ENCODE assay signal across 1 cellular context in the genomic region with DNA sequence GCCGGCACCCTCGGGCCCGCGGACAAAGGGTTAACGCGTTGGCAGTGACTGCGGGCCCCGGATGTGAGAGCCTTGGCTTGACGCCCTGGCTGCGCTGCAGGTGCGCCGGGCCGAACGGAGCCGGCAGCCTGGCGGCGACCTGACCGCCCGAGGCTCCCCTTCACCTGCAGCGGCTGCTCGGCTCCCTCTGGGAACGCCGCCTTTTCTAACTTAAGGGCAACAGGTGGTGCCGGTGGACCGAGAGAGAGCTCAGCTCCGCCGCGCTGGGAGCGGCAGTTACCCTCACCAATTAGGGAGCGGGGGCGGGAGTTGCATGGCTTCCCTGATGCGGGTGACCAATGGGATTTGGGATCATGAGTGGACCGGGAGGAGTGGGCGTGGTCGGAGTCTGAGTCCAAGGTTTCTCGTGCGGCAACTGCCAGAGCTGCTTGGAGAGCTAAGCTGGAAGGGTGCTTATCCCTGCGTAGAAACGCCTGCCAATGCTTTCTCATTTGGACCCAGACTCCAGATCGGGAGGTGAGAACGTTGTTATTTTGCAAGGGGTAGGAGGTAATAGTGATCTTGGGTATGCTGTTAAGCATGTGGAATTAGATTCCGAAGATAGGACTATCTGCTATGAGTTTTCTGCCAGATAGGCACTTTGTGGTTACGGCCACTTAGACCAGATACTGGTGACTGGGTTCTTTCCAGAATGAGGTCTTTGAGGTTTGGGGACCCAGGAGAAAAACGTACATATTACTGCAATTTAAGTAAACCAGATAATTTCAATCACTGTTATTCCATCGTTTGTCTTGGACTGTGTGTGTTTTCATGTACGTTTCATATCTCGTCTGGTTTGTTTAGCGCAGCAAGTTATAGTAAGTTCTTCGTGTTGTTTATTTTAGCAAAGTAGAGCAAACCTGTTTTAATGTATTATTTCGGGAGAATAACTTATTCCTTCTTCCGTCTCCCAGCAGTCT.
A peak's percentile ranks its signal among the peaks of the same experiment; 100 is the strongest.
TF ChIP-seq lines count a peak whose summit lies in the region.

TSS of gene ARL4A (plus strand) at position 421 of the 959 bp plus-strand sequence. CDS start 622 bp downstream, outside the sequence.

TF ChIP-seq in HepG2, 621 proteins besides CTCF, POLR2A, EP300 and RAD21 (continued from another document and continues in another):
- TF ChIP-seq ELK4 (CRISPR knock-in tag; IDR thresholded peaks at IDR 0.05; ENCODE audit: borderline replicate concordance) (no peak), ZNF564 (CRISPR knock-in tag; IDR thresholded peaks at IDR 0.05) (no peak), ZNF142 (CRISPR knock-in tag; IDR thresholded peaks at IDR 0.05) (no peak; the same call in 1 of the 2 replicates), ZSCAN21 (CRISPR knock-in tag; IDR thresholded peaks at IDR 0.05; ENCODE audit: borderline replicate concordance) (peak; percentile 81), HNRNPL (IDR thresholded peaks at IDR 0.05; ENCODE audit: low read depth, low read length) (no peak; the same call in 1 of the 2 replicates), STAG1 (CRISPR knock-in tag; IDR thresholded peaks at IDR 0.05) (peak; percentile 88), ZNF292 (CRISPR knock-in tag; IDR thresholded peaks at IDR 0.05; ENCODE audit: borderline replicate concordance, low read depth) (no peak), POGK (CRISPR knock-in tag; conservative IDR thresholded peaks at IDR 0.05) (peak; percentile 71), EEA1 (CRISPR knock-in tag; IDR thresholded peaks at IDR 0.05; ENCODE audit: borderline replicate concordance) (no peak), SIN3A (IDR thresholded peaks at IDR 0.05; ENCODE audit: borderline replicate concordance, low read depth, low read length) (peak; percentile 94), ZNF331 (CRISPR knock-in tag; IDR thresholded peaks at IDR 0.05) (0 out of 2 replicates have a peak, but pooled peaks have one; percentile 16), TBP (CRISPR knock-in tag; IDR thresholded peaks at IDR 0.05) (no peak), SAFB2 (CRISPR knock-in tag; IDR thresholded peaks at IDR 0.05; ENCODE audit: borderline replicate concordance, low read depth) (no peak), LBX2 (CRISPR knock-in tag; IDR thresholded peaks at IDR 0.05; ENCODE audit: borderline replicate concordance) (no peak), TAF15 (IDR thresholded peaks at IDR 0.05; ENCODE audit: low read depth, low read length, poor library complexity, severe bottlenecking) (no peak), ZBTB38 (CRISPR knock-in tag; IDR thresholded peaks at IDR 0.05) (no peak), TIGD3 (CRISPR knock-in tag; IDR thresholded peaks at IDR 0.05; ENCODE audit: borderline replicate concordance) (no peak; the same call in 1 of the 2 replicates), ZNF709 (CRISPR knock-in tag; IDR thresholded peaks at IDR 0.05) (no peak), SP4 (CRISPR knock-in tag; IDR thresholded peaks at IDR 0.05) (peak; percentile 77), SATB2 (CRISPR knock-in tag; IDR thresholded peaks at IDR 0.05) (0 out of 2 replicates have a peak, but pooled peaks have one; percentile 11), ZBTB37 (CRISPR knock-in tag; IDR thresholded peaks at IDR 0.05) (no peak), RAD51 (IDR thresholded peaks at IDR 0.05; ENCODE audit: borderline replicate concordance) (no peak), SUZ12 (IDR thresholded peaks at IDR 0.05; ENCODE audit: low read depth, low read length) (no peak), JUND (CRISPR knock-in tag; IDR thresholded peaks at IDR 0.05) (no peak), MAFF (IDR thresholded peaks at IDR 0.05; ENCODE audit: low read depth, low read length) (peak; percentile 82), PRDM15 (CRISPR knock-in tag; IDR thresholded peaks at IDR 0.05) (no peak), ISX (CRISPR knock-in tag; conservative IDR thresholded peaks at IDR 0.05) (no peak), MEIS2 (CRISPR knock-in tag; IDR thresholded peaks at IDR 0.05) (0 out of 2 replicates have a peak, but pooled peaks have one; percentile 37)
- TF ChIP-seq, protein P1, sequence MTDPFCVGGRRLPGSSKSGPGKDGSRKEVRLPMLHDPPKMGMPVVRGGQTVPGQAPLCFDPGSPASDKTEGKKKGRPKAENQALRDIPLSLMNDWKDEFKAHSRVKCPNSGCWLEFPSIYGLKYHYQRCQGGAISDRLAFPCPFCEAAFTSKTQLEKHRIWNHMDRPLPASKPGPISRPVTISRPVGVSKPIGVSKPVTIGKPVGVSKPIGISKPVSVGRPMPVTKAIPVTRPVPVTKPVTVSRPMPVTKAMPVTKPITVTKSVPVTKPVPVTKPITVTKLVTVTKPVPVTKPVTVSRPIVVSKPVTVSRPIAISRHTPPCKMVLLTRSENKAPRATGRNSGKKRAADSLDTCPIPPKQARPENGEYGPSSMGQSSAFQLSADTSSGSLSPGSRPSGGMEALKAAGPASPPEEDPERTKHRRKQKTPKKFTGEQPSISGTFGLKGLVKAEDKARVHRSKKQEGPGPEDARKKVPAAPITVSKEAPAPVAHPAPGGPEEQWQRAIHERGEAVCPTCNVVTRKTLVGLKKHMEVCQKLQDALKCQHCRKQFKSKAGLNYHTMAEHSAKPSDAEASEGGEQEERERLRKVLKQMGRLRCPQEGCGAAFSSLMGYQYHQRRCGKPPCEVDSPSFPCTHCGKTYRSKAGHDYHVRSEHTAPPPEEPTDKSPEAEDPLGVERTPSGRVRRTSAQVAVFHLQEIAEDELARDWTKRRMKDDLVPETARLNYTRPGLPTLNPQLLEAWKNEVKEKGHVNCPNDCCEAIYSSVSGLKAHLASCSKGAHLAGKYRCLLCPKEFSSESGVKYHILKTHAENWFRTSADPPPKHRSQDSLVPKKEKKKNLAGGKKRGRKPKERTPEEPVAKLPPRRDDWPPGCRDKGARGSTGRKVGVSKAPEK (CRISPR knock-in tag; IDR thresholded peaks at IDR 0.05; ENCODE audit: borderline replicate concordance) = peak; percentile 29; the same call in 1 of the 2 replicates
- TF ChIP-seq, protein P2, sequence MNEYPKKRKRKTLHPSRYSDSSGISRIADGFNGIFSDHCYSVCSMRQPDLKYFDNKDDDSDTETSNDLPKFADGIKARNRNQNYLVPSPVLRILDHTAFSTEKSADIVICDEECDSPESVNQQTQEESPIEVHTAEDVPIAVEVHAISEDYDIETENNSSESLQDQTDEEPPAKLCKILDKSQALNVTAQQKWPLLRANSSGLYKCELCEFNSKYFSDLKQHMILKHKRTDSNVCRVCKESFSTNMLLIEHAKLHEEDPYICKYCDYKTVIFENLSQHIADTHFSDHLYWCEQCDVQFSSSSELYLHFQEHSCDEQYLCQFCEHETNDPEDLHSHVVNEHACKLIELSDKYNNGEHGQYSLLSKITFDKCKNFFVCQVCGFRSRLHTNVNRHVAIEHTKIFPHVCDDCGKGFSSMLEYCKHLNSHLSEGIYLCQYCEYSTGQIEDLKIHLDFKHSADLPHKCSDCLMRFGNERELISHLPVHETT (CRISPR knock-in tag; conservative IDR thresholded peaks at IDR 0.05) = 0 out of 2 replicates have a peak, but pooled peaks have one; percentile 24
